ENCODE assay signal across 8 cellular contexts in genomic region chr12:111313833-111314259, GRCh38. TPM values are rescaled to one million over a fixed set of nuclear protein-coding genes. Genes with fewer than 3 reads are reported as not detected.
A peak's percentile ranks its signal among the peaks of the same experiment; 100 is the strongest.
DNase-seq lines count a peak whose midpoint lies in the region; ATAC-seq and TF ChIP-seq lines count a peak whose summit lies in the region.

No MANE protein-coding gene starts in this region.

- H3K9me3 ChIP-seq in adrenal gland (replicated peaks in 1 of 3) = no peaks in the 10 kb centered on the region

- DNase-seq in ELR (ENCODE audit: low read depth) = peak; percentile 74
- DNase-seq in NAMALWA (ENCODE audit: low spot score) = peak; percentile 81
- peak; percentile 61 for DNase-seq in T follicular helper cell (ENCODE audit: low read depth)
- DNase-seq in adrenal gland = peak; percentile 62 to 81 (median 74)
- peak; percentile 73 for DNase-seq in left cardiac atrium
- peak; percentile 45 for DNase-seq in renal cortical epithelial cell (ENCODE audit: low read depth)

- intact Hi-C loops in adrenal gland (cut with DNase I) (loop anchor here (5.0 to 10.0 kb wide), 4 partner anchors 292 to 422 kb away; no protein-coding TSS in a partner anchor), left cardiac atrium (cut with DNase I) (loop anchor here in 1 of 2 donors (5.0 kb wide), 3 partner anchors 292 to 422 kb away; no protein-coding TSS in a partner anchor)

- ATAC-seq in left cardiac atrium (peak; percentile 72 to 74), GM18520 (IDR thresholded peaks at IDR 0.05; ENCODE audit: unreplicated experiment) (no peak), HG03135 (IDR thresholded peaks at IDR 0.05; ENCODE audit: unreplicated experiment) (no peak)

- peaks cover 13% of the 10 kb centered on the region for H3K27me3 ChIP-seq in adrenal gland

- peak overlapping the region in 1 of 4 donors; percentile 11 for H3K4me3 ChIP-seq in adrenal gland

- TF ChIP-seq POLR2A in adrenal gland (IDR thresholded peaks at IDR 0.05) = no peak

- no peaks in the 10 kb centered on the region for H3K4me1 ChIP-seq in adrenal gland (replicated peaks in 1 of 2)

- WGBS in adrenal gland, 4 donors = 0 to 2% (median 1%) methylated on average over 3 to 8 of the region's 8 CpGs

- no peak overlapping the region for H3K27ac ChIP-seq in adrenal gland

- TF ChIP-seq CTCF in adrenal gland (IDR thresholded peaks at IDR 0.05) = peak; percentile 80 to 97 (median 91)

- no peaks in the 10 kb centered on the region for H3K36me3 ChIP-seq in adrenal gland (replicated peaks in 1 of 2)

RNA-seq across cellular contexts. Expression of gene PHETA1, which starts 55.0 kb away (rescaled TPM):
- total RNA-seq in adrenal gland = 10 to 100 TPM; 18.0 to 37.4 (median 21.5) TPM
- polyA plus RNA-seq in adrenal gland = 10 to 100 TPM in 2 of 3 donors, 1 to 10 TPM in 1; 3.6 to 25.4 (median 11.0) TPM
- total RNA-seq in left cardiac atrium = 1 to 10 TPM; 7.8 to 8.8 TPM
- total RNA-seq in renal cortical epithelial cell = 13.5 and 15.1 TPM in 2 replicates

Comparison
In these comparisons a context has a peak if more than half of its experiments do, and no peak if none do; other contexts are left out.
1. ATAC-seq: peak in left cardiac atrium (2 of 2); none in GM18520 (single experiment) and HG03135 (single experiment).
2. Peak in every context shown above with its lines, with median percentiles within 50 percentile points of each other: DNase-seq.